In the genomic region with DNA sequence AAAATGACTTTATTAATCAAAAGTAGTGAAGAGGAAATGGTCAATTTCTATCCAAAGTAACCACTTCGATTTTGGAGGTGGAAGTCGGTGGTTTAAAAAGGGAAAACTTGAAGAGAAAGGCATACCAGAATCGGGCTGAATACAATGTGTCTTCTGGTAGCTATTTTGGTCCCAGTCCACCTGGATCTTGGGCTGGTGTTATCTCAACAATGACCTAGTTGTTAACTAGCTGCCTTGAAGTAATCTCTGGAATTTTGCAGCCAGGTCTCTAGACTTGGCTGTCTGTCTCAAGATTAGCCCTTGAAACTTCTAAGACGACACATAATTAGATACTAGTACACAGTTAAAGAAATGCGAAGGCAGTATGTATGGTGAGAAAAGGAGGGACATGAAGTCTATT, we compare ENCODE assay signal across 22 cellular contexts.
DNase-seq lines count a peak whose midpoint lies in the region; ATAC-seq and TF ChIP-seq lines count a peak whose summit lies in the region.
"Had no signal": no experiment of that assay in that cellular context is flagged by ENCODE, and none has a peak within 500 bp of the region (broad histone marks: within the 10 kb centered on the region; RNA-seq: fewer than 3 reads in every experiment).

No MANE protein-coding gene starts in this region.

- H4K8ac ChIP-seq in mesendoderm (ENCODE audit: low read depth, low read length), result no peak overlapping the region

- no peak overlapping the region for H3K4me3 Mint-ChIP-seq in central memory CD8-positive, alpha-beta T cell
- no peak overlapping the region for H3K4me3 Mint-ChIP-seq in T-cell
- H3K4me3 Mint-ChIP-seq in activated naive CD4-positive, alpha-beta T cell treated with anti-CD3 and anti-CD28 coated beads, Interleukin-2, amount 10 ng/mL, durations not matched to agents 7 days and 5 days, result no peak overlapping the region
- H3K4me3 Mint-ChIP-seq: CD14-positive monocyte; CD4-positive, alpha-beta T cell; CD8-positive, alpha-beta memory T cell; GM23338; H9 had no signal

- H3K27ac ChIP-seq in mesendoderm (ENCODE audit: low read depth, low read length) (no peak overlapping the region), testis (peak overlapping the region in 1 of 2 donors; percentile 58)
- H3K27ac ChIP-seq: A549; BLaER1 treated with 17β-estradiol and CSF1 and Interleukin-3, amounts not matched to agents 10 nM and 100 nM had no signal

- no peak overlapping the region for H3K4me2 ChIP-seq in mesendoderm (ENCODE audit: low read length)
- H3K4me2 ChIP-seq: A549; BLaER1 treated with 17β-estradiol and CSF1 and Interleukin-3, amounts not matched to agents 10 nM and 100 nM; GM23338 had no signal

- no peaks in the 10 kb centered on the region for H3K36me3 ChIP-seq in mesendoderm (ENCODE audit: control insufficient read depth, insufficient read depth, low read length)
- H3K36me3 ChIP-seq in testis (ENCODE audit: low read depth, missing control alignments), result no peaks in the 10 kb centered on the region
- H3K36me3 ChIP-seq: BE2C; BLaER1 treated with 17β-estradiol and CSF1 and Interleukin-3, amounts not matched to agents 10 nM and 100 nM had no signal

- H4K5ac ChIP-seq in mesendoderm (ENCODE audit: low read length), result no peak overlapping the region

- H3K9ac ChIP-seq in mesendoderm (ENCODE audit: low read length), result no peak overlapping the region
- H3K9ac ChIP-seq: BLaER1 treated with 17β-estradiol and CSF1 and Interleukin-3, amounts not matched to agents 10 nM and 100 nM had no signal

- H3K23ac ChIP-seq in mesendoderm (ENCODE audit: low read length), result no peak overlapping the region

- H2BK5ac ChIP-seq in mesendoderm (ENCODE audit: low read length), result no peak overlapping the region

- no peaks in the 10 kb centered on the region for H3K36me3 Mint-ChIP-seq in central memory CD8-positive, alpha-beta T cell (ENCODE audit: insufficient read depth)
- no peaks in the 10 kb centered on the region for H3K36me3 Mint-ChIP-seq in T-cell
- no peaks in the 10 kb centered on the region for H3K36me3 Mint-ChIP-seq in activated naive CD4-positive, alpha-beta T cell treated with anti-CD3 and anti-CD28 coated beads, Interleukin-2, amount 10 ng/mL, durations not matched to agents 7 days and 5 days
- H3K36me3 Mint-ChIP-seq: CD14-positive monocyte; CD8-positive, alpha-beta memory T cell had no signal

- CTCF ChIA-PET in T-cell (lab: Charles Lee), result no interaction called here
- CTCF ChIA-PET in activated naive CD4-positive, alpha-beta T cell treated with anti-CD3 and anti-CD28 coated beads, Interleukin-2, amount 10 ng/mL, durations not matched to agents 7 days and 5 days (lab: Charles Lee), result no interaction called here

- POLR2A ChIA-PET in T-cell (lab: Charles Lee), result no interaction called here

- TF ChIP-seq CTCF in testis (IDR thresholded peaks at IDR 0.05), result no peak

- no peaks in the 10 kb centered on the region for H3K79me2 ChIP-seq in mesendoderm (ENCODE audit: control insufficient read depth, insufficient read depth, low read length)

- H3K4ac ChIP-seq in mesendoderm (ENCODE audit: low read depth, low read length), result no peak overlapping the region

- WGBS in mesendoderm (ENCODE audit: extremely low coverage, insufficient coverage, low lambda C conversion rate), result no CpG with 5 or more reads among the region's 5 CpGs
- WGBS in testis, 2 donors, result 13 to 19% methylated on average over 5 of the region's 5 CpGs

- H3K9me3 Mint-ChIP-seq in central memory CD8-positive, alpha-beta T cell, result peaks cover 11% of the 10 kb centered on the region
- peaks cover 2 to 8% (median 5%) of the 10 kb centered on the region in 3 donors for H3K9me3 Mint-ChIP-seq in T-cell
- H3K9me3 Mint-ChIP-seq in activated naive CD4-positive, alpha-beta T cell treated with anti-CD3 and anti-CD28 coated beads, Interleukin-2, amount 10 ng/mL, durations not matched to agents 7 days and 5 days, result peaks cover 6% of the 10 kb centered on the region
- H3K9me3 Mint-ChIP-seq: CD4-positive, alpha-beta T cell had no signal

- no peaks in the 10 kb centered on the region for H3K27me3 Mint-ChIP-seq in central memory CD8-positive, alpha-beta T cell
- no peaks in the 10 kb centered on the region for H3K27me3 Mint-ChIP-seq in T-cell
- no peaks in the 10 kb centered on the region for H3K27me3 Mint-ChIP-seq in activated naive CD4-positive, alpha-beta T cell treated with anti-CD3 and anti-CD28 coated beads, Interleukin-2, amount 10 ng/mL, durations not matched to agents 7 days and 5 days
- H3K27me3 Mint-ChIP-seq: CD4-positive, alpha-beta T cell; CD8-positive, alpha-beta memory T cell had no signal

- H3K18ac ChIP-seq in mesendoderm (ENCODE audit: low read length), result no peak overlapping the region

- H2BK120ac ChIP-seq in mesendoderm (ENCODE audit: low read depth, low read length), result no peak overlapping the region

- H3K27ac Mint-ChIP-seq in central memory CD8-positive, alpha-beta T cell (ENCODE audit: low read depth), result peak overlapping the region; percentile 55
- no peak overlapping the region for H3K27ac Mint-ChIP-seq in T-cell
- no peak overlapping the region for H3K27ac Mint-ChIP-seq in activated naive CD4-positive, alpha-beta T cell treated with anti-CD3 and anti-CD28 coated beads, Interleukin-2, amount 10 ng/mL, durations not matched to agents 7 days and 5 days
- H3K27ac Mint-ChIP-seq: CD14-positive monocyte; CD4-positive, alpha-beta T cell; CD8-positive, alpha-beta memory T cell; GM23338; H9 had no signal

- no peak overlapping the region for H2AK5ac ChIP-seq in mesendoderm (ENCODE audit: low read length)

- no peaks in the 10 kb centered on the region for H3K27me3 ChIP-seq in mesendoderm (ENCODE audit: insufficient read depth, low read length, poor library complexity)
- no peaks in the 10 kb centered on the region for H3K27me3 ChIP-seq in testis
- H3K27me3 ChIP-seq: BE2C; BLaER1 treated with 17β-estradiol and CSF1 and Interleukin-3, amounts not matched to agents 10 nM and 100 nM had no signal

- no peak for ATAC-seq in central memory CD8-positive, alpha-beta T cell (replicated peaks; ENCODE audit: extremely low read depth, poor library complexity, severe bottlenecking)
- ATAC-seq in T-cell (replicated peaks in 1 of 4) (no peak), HG02852 (IDR thresholded peaks at IDR 0.05; ENCODE audit: unreplicated experiment) (no peak)
- ATAC-seq: A549, GM23338, HCT116 had no signal

- H3K56ac ChIP-seq in mesendoderm (ENCODE audit: low read length), result no peak overlapping the region

- H2BK15ac ChIP-seq in mesendoderm (replicated peaks; ENCODE audit: low read depth), result no peak overlapping the region

- TF ChIP-seq POLR2A in testis (IDR thresholded peaks at IDR 0.05), result no peak

- no peaks in the 10 kb centered on the region for H3K4me1 Mint-ChIP-seq in central memory CD8-positive, alpha-beta T cell
- H3K4me1 Mint-ChIP-seq in T-cell, result no peaks in the 10 kb centered on the region
- H3K4me1 Mint-ChIP-seq in activated naive CD4-positive, alpha-beta T cell treated with anti-CD3 and anti-CD28 coated beads, Interleukin-2, amount 10 ng/mL, durations not matched to agents 7 days and 5 days, result no peaks in the 10 kb centered on the region
- H3K4me1 Mint-ChIP-seq: CD14-positive monocyte; CD8-positive, alpha-beta memory T cell; GM23338 had no signal

- H3K4me3 ChIP-seq in mesendoderm (ENCODE audit: low read length) (no peak overlapping the region), testis (no peak overlapping the region)
- H3K4me3 ChIP-seq: A549; BLaER1 treated with 17β-estradiol and CSF1 and Interleukin-3, amounts not matched to agents 10 nM and 100 nM; GM23338 had no signal

- no peak for DNase-seq in central memory CD8-positive, alpha-beta T cell (ENCODE audit: low spot score in 2 of 2)
- peak; percentile 88 for DNase-seq in mesendoderm
- peak; percentile 65 for DNase-seq in testis
- no peak for DNase-seq in T-cell
- DNase-seq in activated naive CD4-positive, alpha-beta T cell treated with anti-CD3 and anti-CD28 coated beads, Interleukin-2, amount 10 ng/mL, durations not matched to agents 7 days and 5 days, result no peak
- DNase-seq: 8988T; ACHN; AML-193; BE2C; CD4-positive, alpha-beta T cell; CD8-positive, alpha-beta memory T cell; DMS 273 treated with DMSO at 0.1 percent for 48 hours; DMS79; EL; GF-D8; H9 had no signal

- intact Hi-C loops in testis (cut with DNase I; ENCODE audit: low total_unique reads), result no loop called here

- H3K4me1 ChIP-seq in mesendoderm (ENCODE audit: control insufficient read depth, low read depth, low read length), result no peaks in the 10 kb centered on the region
- H3K4me1 ChIP-seq in testis, result peaks cover 8% of the 10 kb centered on the region
- H3K4me1 ChIP-seq: A549; BE2C; BLaER1 treated with 17β-estradiol and CSF1 and Interleukin-3, amounts not matched to agents 10 nM and 100 nM had no signal

- H3K79me1 ChIP-seq in mesendoderm (ENCODE audit: low read length), result no peaks in the 10 kb centered on the region

- H3K9me3 ChIP-seq in testis, result no peaks in the 10 kb centered on the region
- H3K9me3 ChIP-seq: BE2C had no signal

Comparison
In these comparisons a context has a peak if more than half of its experiments do, and no peak if none do; other contexts are left out.
1. DNase-seq: peak in mesendoderm (single experiment) and testis (single experiment); none in central memory CD8-positive, alpha-beta T cell (0 of 2), T-cell (0 of 34) and activated naive CD4-positive, alpha-beta T cell treated with anti-CD3 and anti-CD28 coated beads, Interleukin-2, amount 10 ng/mL, durations not matched to agents 7 days and 5 days (single experiment).